Comparison of ENCODE assay signal across 8 cellular contexts in the genomic region with DNA sequence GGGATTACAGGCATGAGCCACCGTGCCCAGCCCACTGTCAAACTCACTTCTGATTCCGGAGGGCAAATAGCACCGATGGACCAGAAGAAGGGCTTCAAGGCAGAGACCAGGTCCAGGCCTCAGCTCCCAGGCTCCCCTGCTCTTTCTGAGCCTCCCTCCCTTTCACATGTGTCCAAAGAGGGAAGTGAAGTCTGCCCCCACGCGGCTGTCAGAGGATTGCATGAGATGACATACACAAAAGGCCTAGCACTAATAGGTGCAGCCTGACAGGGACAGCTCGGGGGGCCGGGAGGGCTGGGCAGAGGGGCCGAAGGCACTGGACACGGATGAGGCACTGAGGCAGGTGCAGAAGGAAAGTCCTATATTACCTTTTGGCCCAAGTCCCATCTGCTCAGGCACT. TPM values are rescaled to one million over a fixed set of nuclear protein-coding genes. Genes with fewer than 3 reads are reported as not detected.
DNase-seq lines count a peak whose midpoint lies in the region; ATAC-seq and TF ChIP-seq lines count a peak whose summit lies in the region.

No MANE protein-coding gene starts in this region.

- H3K4me1 Mint-ChIP-seq in type B pancreatic cell (ENCODE audit: unreplicated experiment), result peaks cover 17% of the 10 kb centered on the region

- H3K4me3 Mint-ChIP-seq in type B pancreatic cell, result no peak overlapping the region

- H3K36me3 Mint-ChIP-seq in type B pancreatic cell, result no peaks in the 10 kb centered on the region

- H3K9me3 Mint-ChIP-seq in type B pancreatic cell, result peaks cover 4% of the 10 kb centered on the region

- H3K27ac Mint-ChIP-seq in type B pancreatic cell, result no peak overlapping the region

- ATAC-seq in GM18867 (IDR thresholded peaks at IDR 0.05; ENCODE audit: unreplicated experiment), result peak; percentile 65
- ATAC-seq in HG03571 (IDR thresholded peaks at IDR 0.05; ENCODE audit: unreplicated experiment), result no peak

- no peak overlapping the region for H3K27ac ChIP-seq in coronary artery

- no peak for DNase-seq in AG09319 (ENCODE audit: extremely low read depth, low read depth)
- peak; percentile 60 for DNase-seq in RPMI8226
- no peak for DNase-seq in fibroblast of the aortic adventitia (ENCODE audit: low read depth)
- DNase-seq in type B pancreatic cell (ENCODE audit: extremely low spot score, unreplicated experiment), result no peak
- no peak for DNase-seq in coronary artery (ENCODE audit: low spot score)
- DNase-seq in DMS114 treated with DMSO at 0.1 percent for 48 hours (lab: John Stamatoyannopoulos, UW; ENCODE audit: unreplicated experiment), result no peak

- no peaks in the 10 kb centered on the region for H3K27me3 Mint-ChIP-seq in type B pancreatic cell

- no peak overlapping the region for H3K4me3 ChIP-seq in fibroblast of the aortic adventitia (ENCODE audit: low read depth, low read length)
- no peak overlapping the region for H3K4me3 ChIP-seq in coronary artery

- TF ChIP-seq CTCF in AG09319 (IDR thresholded peaks at IDR 0.05; ENCODE audit: low read depth, low read length), result peak; percentile 21
- TF ChIP-seq CTCF in fibroblast of the aortic adventitia (IDR thresholded peaks at IDR 0.05; ENCODE audit: insufficient read depth, low read length), result peak; percentile 23
- peak; percentile 69 for TF ChIP-seq CTCF in type B pancreatic cell (conservative IDR thresholded peaks at IDR 0.05)
- TF ChIP-seq CTCF in coronary artery (IDR thresholded peaks at IDR 0.05), result no peak

RNA-seq across cellular contexts. Expression of gene FBP1, which starts 16.1 kb away (rescaled TPM):
- total RNA-seq in fibroblast of the aortic adventitia (ENCODE audit: low replicate concordance), result not detected in 2 replicates
- total RNA-seq in type B pancreatic cell (ENCODE audit: low replicate concordance), result 25.9 and 35.9 TPM in 2 replicates

RNA-seq across cellular contexts. Expression of gene FBP2, which starts 29.6 kb away (rescaled TPM):
- total RNA-seq in fibroblast of the aortic adventitia (ENCODE audit: low replicate concordance) (not detected in 2 replicates), type B pancreatic cell (ENCODE audit: low replicate concordance) (not detected in 2 replicates)

Comparison
In these comparisons a context has a peak if more than half of its experiments do, and no peak if none do; other contexts are left out.
1. RNA of gene FBP1, which starts 16.1 kb away (total RNA-seq): 25.9 to 35.9 TPM in type B pancreatic cell; not detected in fibroblast of the aortic adventitia; every median in the first group is over 10 times any median in the second.